31 cellular contexts compared by ENCODE assay signal in the genomic region with DNA sequence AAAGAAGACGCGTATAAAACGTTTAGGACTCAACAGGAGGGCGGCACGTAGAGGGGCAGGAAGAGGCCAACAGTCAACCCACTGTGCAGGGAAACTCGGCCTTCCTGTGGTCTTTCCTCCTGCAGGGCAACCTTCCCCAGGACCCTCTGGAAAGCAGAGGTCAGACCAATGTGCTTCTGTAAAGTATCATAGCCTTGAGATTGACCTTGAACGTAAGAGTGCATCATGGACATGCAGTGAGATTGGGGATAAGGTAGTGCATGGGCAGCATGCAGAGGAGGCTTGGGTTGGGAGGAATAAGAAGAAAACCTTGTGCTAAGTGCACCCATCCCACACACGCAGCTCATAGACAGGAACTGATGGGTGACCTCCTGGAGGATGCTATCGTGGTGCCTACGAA.
"Had no signal": no experiment of that assay in that cellular context is flagged by ENCODE, and none has a peak within 500 bp of the region (broad histone marks: within the 10 kb centered on the region; RNA-seq: fewer than 3 reads in every experiment).

No MANE protein-coding gene starts in this region.

- ATAC-seq: naive thymus-derived CD8-positive, alpha-beta T cell; natural killer cell treated with Interleukin-12 subunit alpha and Interleukin-12 subunit beta and Interleukin-15 and Interleukin-18, amount 100 ng/mL, for 72 hours; psoas muscle; right cardiac atrium; right lobe of liver; stimulated activated effector memory CD8-positive, alpha-beta T cell treated with anti-CD3 and anti-CD28 coated beads, Interleukin-12 subunit alpha, Interleukin-12 subunit beta, amount 100 ng/mL, for 72 hours; stimulated activated naive B cell treated with anti-CD40 and anti-IgM and Interleukin-4, amounts not matched to agents 10 μg/mL and 1 μg/mL and 100 μg/mL, for 72 hours; upper lobe of right lung had no signal

- H3K9me3 ChIP-seq: ovary, psoas muscle, right lobe of liver, sigmoid colon, suprapubic skin, testis, tibial artery, transverse colon, upper lobe of right lung had no signal

- H3K27me3 ChIP-seq: ovary, right lobe of liver, sigmoid colon, testis had no signal

- DNase-seq: naive B cell; naive thymus-derived CD8-positive, alpha-beta T cell; nephron progenitor cell; occipital lobe; ovary; posterior cingulate gyrus; psoas muscle; right cardiac atrium; right lobe of liver; sigmoid colon; stimulated activated CD4-positive, alpha-beta T cell treated with anti-CD3 and anti-CD28 coated beads, Interleukin-15, amount 100 ng/mL, for 24 hours; stimulated activated CD4-positive, alpha-beta T cell treated with anti-CD3 and anti-CD28 coated beads, Interleukin-2, amount 100 ng/mL, for 24 hours; stimulated activated CD4-positive, alpha-beta T cell treated with anti-CD3 and anti-CD28 coated beads, Interleukin-2, amount 100 ng/mL, for 48 hours; stimulated activated CD4-positive, alpha-beta T cell treated with anti-CD3 and anti-CD28 coated beads, Interleukin-4, amount 100 ng/mL, for 24 hours; stimulated activated naive B cell treated with anti-CD40 and anti-IgM and Interleukin-4, amounts not matched to agents 10 μg/mL and 1 μg/mL and 100 μg/mL, for 72 hours; stimulated activated naive CD4-positive, alpha-beta T cell treated with Interleukin-2 at 50 U/mL for 16 hours; substantia nigra; testis; tibial artery; transverse colon; upper lobe of right lung had no signal

- H3K27ac Mint-ChIP-seq: naive B cell; naive thymus-derived CD8-positive, alpha-beta T cell; natural killer cell treated with Interleukin-12 subunit alpha and Interleukin-12 subunit beta and Interleukin-15 and Interleukin-18, amount 100 ng/mL, for 72 hours; nephron progenitor cell; progenitor cell of endocrine pancreas; stimulated activated effector memory CD8-positive, alpha-beta T cell treated with anti-CD3 and anti-CD28 coated beads, Interleukin-12 subunit alpha, Interleukin-12 subunit beta, amount 100 ng/mL, for 72 hours; stimulated activated naive B cell treated with anti-CD40 and anti-IgM and Interleukin-4, amounts not matched to agents 10 μg/mL and 1 μg/mL and 100 μg/mL, for 72 hours; stimulated activated naive CD8-positive, alpha-beta T cell treated with anti-CD3 and anti-CD28 coated beads, Interleukin-15, Interleukin-2, amounts not matched to agents 100 ng/mL and 50 ng/mL, for 24 hours; type B pancreatic cell had no signal

- H3K9me3 Mint-ChIP-seq: natural killer cell treated with Interleukin-12 subunit alpha and Interleukin-12 subunit beta and Interleukin-15 and Interleukin-18, amount 100 ng/mL, for 72 hours; nephron progenitor cell; neural crest cell; stimulated activated effector memory CD8-positive, alpha-beta T cell treated with anti-CD3 and anti-CD28 coated beads, Interleukin-12 subunit alpha, Interleukin-12 subunit beta, amount 100 ng/mL, for 72 hours; stimulated activated naive CD8-positive, alpha-beta T cell treated with anti-CD3 and anti-CD28 coated beads, Interleukin-15, Interleukin-2, amounts not matched to agents 100 ng/mL and 50 ng/mL, for 24 hours; type B pancreatic cell had no signal

- H3K36me3 ChIP-seq: ovary, right lobe of liver, sigmoid colon, suprapubic skin, tibial artery, transverse colon, upper lobe of right lung had no signal

- FAIRE-seq: small intestine, urothelium cell line had no signal

- H3K4me1 Mint-ChIP-seq: naive B cell; naive thymus-derived CD8-positive, alpha-beta T cell; nephron progenitor cell; stimulated activated effector memory CD8-positive, alpha-beta T cell treated with anti-CD3 and anti-CD28 coated beads, Interleukin-12 subunit alpha, Interleukin-12 subunit beta, amount 100 ng/mL, for 72 hours; stimulated activated naive B cell treated with anti-CD40 and anti-IgM and Interleukin-4, amounts not matched to agents 10 μg/mL and 1 μg/mL and 100 μg/mL, for 72 hours had no signal

- H3K36me3 Mint-ChIP-seq: naive B cell; natural killer cell treated with Interleukin-12 subunit alpha and Interleukin-12 subunit beta and Interleukin-15 and Interleukin-18, amount 100 ng/mL, for 72 hours; stimulated activated effector memory CD8-positive, alpha-beta T cell treated with anti-CD3 and anti-CD28 coated beads, Interleukin-12 subunit alpha, Interleukin-12 subunit beta, amount 100 ng/mL, for 72 hours; stimulated activated naive B cell treated with anti-CD40 and anti-IgM and Interleukin-4, amounts not matched to agents 10 μg/mL and 1 μg/mL and 100 μg/mL, for 72 hours; type B pancreatic cell had no signal

- H3K27ac ChIP-seq: ovary, parathyroid adenoma, psoas muscle, right lobe of liver, sigmoid colon, suprapubic skin, testis, tibial artery, transverse colon, upper lobe of right lung had no signal

- H3K4me1 ChIP-seq: parathyroid adenoma, psoas muscle, right lobe of liver, sigmoid colon, suprapubic skin, testis, tibial artery, transverse colon, upper lobe of right lung had no signal

- H3K4me3 ChIP-seq: ovary, psoas muscle, right lobe of liver, sigmoid colon, suprapubic skin, testis, tibial artery, transverse colon, upper lobe of right lung had no signal

- H3K4me3 Mint-ChIP-seq: naive B cell; naive thymus-derived CD8-positive, alpha-beta T cell; natural killer cell treated with Interleukin-12 subunit alpha and Interleukin-12 subunit beta and Interleukin-15 and Interleukin-18, amount 100 ng/mL, for 72 hours; nephron progenitor cell; neural crest cell; stimulated activated effector memory CD8-positive, alpha-beta T cell treated with anti-CD3 and anti-CD28 coated beads, Interleukin-12 subunit alpha, Interleukin-12 subunit beta, amount 100 ng/mL, for 72 hours; stimulated activated naive B cell treated with anti-CD40 and anti-IgM and Interleukin-4, amounts not matched to agents 10 μg/mL and 1 μg/mL and 100 μg/mL, for 72 hours; stimulated activated naive CD8-positive, alpha-beta T cell treated with anti-CD3 and anti-CD28 coated beads, Interleukin-15, Interleukin-2, amounts not matched to agents 100 ng/mL and 50 ng/mL, for 24 hours; type B pancreatic cell had no signal
